8 cellular contexts compared by ENCODE assay signal in the genomic region with DNA sequence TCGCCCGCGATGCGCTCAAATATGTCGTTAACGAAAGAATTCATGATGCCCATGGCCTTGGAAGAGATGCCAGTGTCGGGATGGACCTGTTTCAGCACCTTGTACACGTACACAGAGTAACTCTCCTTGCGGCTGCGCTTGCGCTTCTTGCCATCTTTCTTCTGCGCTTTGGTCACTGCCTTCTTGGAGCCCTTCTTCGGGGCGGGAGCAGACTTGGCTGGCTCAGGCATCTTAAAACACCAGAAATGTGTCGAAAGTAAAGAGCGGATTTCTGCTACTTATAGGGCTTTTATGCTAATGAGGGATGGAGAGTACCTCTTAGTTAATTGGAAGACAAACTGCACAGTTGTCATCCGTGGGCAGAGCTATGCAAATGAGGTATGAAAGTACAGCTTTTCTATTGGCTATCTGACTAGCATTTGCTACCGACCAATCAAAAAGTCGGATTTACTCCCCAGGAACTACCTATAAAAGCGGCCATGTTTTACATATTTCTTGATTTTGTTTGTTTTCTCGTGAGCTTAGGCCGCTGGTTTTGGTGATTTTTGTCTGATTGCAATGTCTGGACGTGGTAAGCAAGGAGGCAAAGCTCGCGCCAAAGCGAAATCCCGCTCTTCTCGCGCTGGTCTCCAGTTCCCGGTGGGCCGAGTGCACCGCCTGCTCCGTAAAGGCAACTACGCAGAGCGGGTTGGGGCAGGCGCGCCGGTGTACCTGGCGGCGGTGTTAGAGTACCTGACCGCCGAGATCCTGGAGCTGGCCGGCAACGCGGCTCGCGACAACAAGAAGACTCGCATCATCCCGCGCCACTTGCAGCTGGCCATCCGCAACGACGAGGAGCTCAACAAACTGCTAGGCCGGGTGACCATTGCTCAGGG. TPM values are rescaled to one million over a fixed set of nuclear protein-coding genes. Genes with fewer than 3 reads are reported as not detected.
A peak's percentile ranks its signal among the peaks of the same experiment; 100 is the strongest.
DNase-seq lines count a peak whose midpoint lies in the region; ATAC-seq and TF ChIP-seq lines count a peak whose summit lies in the region.

No MANE protein-coding gene starts in this region.

- H3K4me3 ChIP-seq in heart right ventricle: peak overlapping the region; percentile 65 to 95 (median 83)

- H3K4me1 ChIP-seq in heart right ventricle: peaks cover 0 to 35% (median 28%) of the 10 kb centered on the region in 9 donors

- peak; percentile 91 for DNase-seq in GM13977 (ENCODE audit: low spot score)
- peak; percentile 99 for DNase-seq in NCI-H146 (lab: John Stamatoyannopoulos, UW)
- DNase-seq in T-cell: peak; percentile 63 to 91 (median 79)
- peak; percentile 93 for DNase-seq in amniotic stem cell (lab: John Stamatoyannopoulos, UW)
- DNase-seq in heart right ventricle: peak; percentile 59 to 92
- peak; percentile 100 for DNase-seq in pons (ENCODE audit: low spot score)
- peak; percentile 87 for DNase-seq in ureter (ENCODE audit: low spot score)

- H3K4me1 Mint-ChIP-seq in T-cell: peaks cover 39 to 54% (median 42%) of the 10 kb centered on the region in 3 donors

- CTCF ChIA-PET in T-cell (lab: Charles Lee): interaction anchor here in 1 of 2 donors (0.6 to 3.4 kb wide), 27 partner anchors 9 to 1769 kb away, joined by 3 to 37 read pairs (median 5); a partner anchor contains a TSS

- H3K9me3 Mint-ChIP-seq in T-cell: peaks cover 0 to 3% (median 0%) of the 10 kb centered on the region in 3 donors

- peaks cover 27% of the 10 kb centered on the region for H3K36me3 Mint-ChIP-seq in T-cell

- POLR2A ChIA-PET in T-cell (lab: Charles Lee): interaction anchor here (0.5 to 6.7 kb wide), 94 partner anchors 9 to 1770 kb away, joined by 3 to 560 read pairs (median 5); a partner anchor contains a TSS

- H3K9me3 ChIP-seq in heart right ventricle: no peaks in the 10 kb centered on the region

- in situ Hi-C loops in GM13977 (cut with MboI; ENCODE audit: low pct_unique_long_range_greater_than_20kb, low sequenced_read_pairs, unreplicated experiment): loop anchor here (5.0 kb wide), 1 partner anchor 73 kb away; a partner anchor contains a TSS

- 0% methylated on average over 54 of the region's 54 CpGs for WGBS in heart right ventricle, 2 donors

- intact Hi-C loops in heart right ventricle (cut with DNase I): loop anchor here in 7 of 10 donors (1.0 to 10.0 kb wide), 15 partner anchors 19 to 1351 kb away; a partner anchor contains a TSS

- no peaks in the 10 kb centered on the region for H3K27me3 Mint-ChIP-seq in T-cell

- TF ChIP-seq CTCF in GM13977 (IDR thresholded peaks at IDR 0.05; ENCODE audit: extremely low read depth, insufficient read depth, missing control alignments): no peak
- TF ChIP-seq CTCF in heart right ventricle (IDR thresholded peaks at IDR 0.05): no peak

- ATAC-seq in HG02870 (IDR thresholded peaks at IDR 0.05; ENCODE audit: unreplicated experiment): peak; percentile 83
- peak; percentile 79 to 85 (median 81) for ATAC-seq in T-cell (replicated peaks in 1 of 4)
- ATAC-seq in heart right ventricle: peak; percentile 90 to 95 (median 94)

- H3K27me3 ChIP-seq in heart right ventricle: no peaks in the 10 kb centered on the region

- H3K36me3 ChIP-seq in heart right ventricle: peaks cover 0 to 23% (median 8%) of the 10 kb centered on the region in 9 donors

- H3K27ac ChIP-seq in heart right ventricle: peak overlapping the region; percentile 89 to 98 (median 96)

- peak overlapping the region; percentile 99 for H3K27ac Mint-ChIP-seq in T-cell

- peak overlapping the region; percentile 99 to 100 (median 99) for H3K4me3 Mint-ChIP-seq in T-cell

RNA-seq across cellular contexts. Expression of a gene that starts 36.7 kb away (rescaled TPM):
- total RNA-seq in T-cell: 1 to 10 TPM; 1.0 to 2.4 (median 1.8) TPM
- total RNA-seq in heart right ventricle: 1 to 10 TPM; 2.4 to 7.7 (median 4.7) TPM
- 1 to 10 TPM; 1.4 to 2.5 TPM for polyA plus RNA-seq in heart right ventricle
- 14.8 TPM for total RNA-seq in ureter

Comparison
In these comparisons a context has a peak if more than half of its experiments do, and no peak if none do; other contexts are left out.
1. Peak in every context shown above with its lines: DNase-seq, ATAC-seq, H3K4me3 ChIP-seq and H3K27ac ChIP-seq.